8 cellular contexts compared by ENCODE assay signal in genomic region chr7:149284850-149285580, GRCh38. TPM values are rescaled to one million over a fixed set of nuclear protein-coding genes. Genes with fewer than 3 reads are reported as not detected.
DNase-seq lines count a peak whose midpoint lies in the region; ATAC-seq, FAIRE-seq and TF ChIP-seq lines count a peak whose summit lies in the region.

No MANE protein-coding gene starts in this region.

- BruUV-seq in Panc1 (replicated peaks; lab: Mats Ljungman, UMichigan) = no TSS peak

- no peaks in the 10 kb centered on the region for H3K9me3 ChIP-seq in Panc1 (ENCODE audit: control insufficient read depth, insufficient read depth, low read depth, low read length)

- peak; percentile 83 for DNase-seq in Caki2 (ENCODE audit: low read depth)
- DNase-seq in HTR-8/SVneo (ENCODE audit: insufficient read length, low spot score) = peak; percentile 96
- DNase-seq in Panc1 (ENCODE audit: low read depth, low spot score) = peak; percentile 75
- peak; percentile 98 for DNase-seq in activated T-helper 2 cell treated with anti-CD3 and anti-CD28 coated beads, Interferon-gamma antibody, Interleukin-2, Interleukin-4, amounts not matched to agents 10 μg/mL and 5 μg/mL and 100 μg/mL, durations not matched to agents 14 hours and 24 hours and 36 hours (ENCODE audit: low spot score)
- DNase-seq in fibroblast of peridontal ligament (ENCODE audit: extremely low read depth) = peak; percentile 71
- DNase-seq in natural killer cell treated with Interleukin-12 subunit alpha and Interleukin-12 subunit beta and Interleukin-15 and Interleukin-18, amount 100 ng/mL, for 72 hours (ENCODE audit: low spot score) = peak; percentile 96
- DNase-seq in stimulated activated naive CD4-positive, alpha-beta T cell treated with Interleukin-2 at 50 U/mL for 16 hours (lab: John Stamatoyannopoulos, UW) = peak; percentile 98

- H3K4me3 ChIP-seq in Panc1 (ENCODE audit: low read depth in 2 of 2, low read length in 2 of 2) = peak overlapping the region; percentile 77 to 80

- ATAC-seq in GM21360 (IDR thresholded peaks at IDR 0.05; ENCODE audit: unreplicated experiment) = peak; percentile 95
- peak; percentile 96 for ATAC-seq in Panc1
- ATAC-seq in natural killer cell treated with Interleukin-12 subunit alpha and Interleukin-12 subunit beta and Interleukin-15 and Interleukin-18, amount 100 ng/mL, for 72 hours = peak; percentile 98 to 99

- peak overlapping the region; percentile 85 for H3K4me3 Mint-ChIP-seq in activated T-helper 2 cell treated with anti-CD3 and anti-CD28 coated beads, Interferon-gamma antibody, Interleukin-2, Interleukin-4, amounts not matched to agents 10 μg/mL and 5 μg/mL and 100 μg/mL, durations not matched to agents 14 hours and 24 hours and 36 hours (ENCODE audit: low read depth)
- H3K4me3 Mint-ChIP-seq in natural killer cell treated with Interleukin-12 subunit alpha and Interleukin-12 subunit beta and Interleukin-15 and Interleukin-18, amount 100 ng/mL, for 72 hours = peak overlapping the region; percentile 93

- H3K9me3 Mint-ChIP-seq in activated T-helper 2 cell treated with anti-CD3 and anti-CD28 coated beads, Interferon-gamma antibody, Interleukin-2, Interleukin-4, amounts not matched to agents 10 μg/mL and 5 μg/mL and 100 μg/mL, durations not matched to agents 14 hours and 24 hours and 36 hours = no peaks in the 10 kb centered on the region
- H3K9me3 Mint-ChIP-seq in natural killer cell treated with Interleukin-12 subunit alpha and Interleukin-12 subunit beta and Interleukin-15 and Interleukin-18, amount 100 ng/mL, for 72 hours = no peaks in the 10 kb centered on the region

- CTCF ChIA-PET in Panc1 (lab: Charles Lee) = interaction anchor here (1.2 kb wide), 1 partner anchor 23 kb away, joined by 5 read pairs; the partner anchor contains the start of gene ZNF783

- in situ Hi-C loops in Caki2 (cut with HindIII; ENCODE audit: low pct_unique_long_range_greater_than_20kb, low sequenced_read_pairs) = no loop called here
- in situ Hi-C loops in Panc1 (cut with HindIII; ENCODE audit: low pct_unique_long_range_greater_than_20kb, low sequenced_read_pairs) = no loop called here

- peaks cover 24% of the 10 kb centered on the region for H3K4me1 Mint-ChIP-seq in activated T-helper 2 cell treated with anti-CD3 and anti-CD28 coated beads, Interferon-gamma antibody, Interleukin-2, Interleukin-4, amounts not matched to agents 10 μg/mL and 5 μg/mL and 100 μg/mL, durations not matched to agents 14 hours and 24 hours and 36 hours (ENCODE audit: low read depth)
- H3K4me1 Mint-ChIP-seq in natural killer cell treated with Interleukin-12 subunit alpha and Interleukin-12 subunit beta and Interleukin-15 and Interleukin-18, amount 100 ng/mL, for 72 hours (ENCODE audit: low read depth in 2 of 2) = peaks cover 27 to 28% of the 10 kb centered on the region in 2 donors

- peak overlapping the region; percentile 77 for H3K27ac ChIP-seq in Panc1 (ENCODE audit: low read length)

- H3K27ac Mint-ChIP-seq in activated T-helper 2 cell treated with anti-CD3 and anti-CD28 coated beads, Interferon-gamma antibody, Interleukin-2, Interleukin-4, amounts not matched to agents 10 μg/mL and 5 μg/mL and 100 μg/mL, durations not matched to agents 14 hours and 24 hours and 36 hours = no peak overlapping the region
- H3K27ac Mint-ChIP-seq in natural killer cell treated with Interleukin-12 subunit alpha and Interleukin-12 subunit beta and Interleukin-15 and Interleukin-18, amount 100 ng/mL, for 72 hours = peak overlapping the region; percentile 46 to 71

- peak; percentile 26 for FAIRE-seq in HTR-8/SVneo (lab: Jason Lieb, UNC)

- H3K36me3 Mint-ChIP-seq in activated T-helper 2 cell treated with anti-CD3 and anti-CD28 coated beads, Interferon-gamma antibody, Interleukin-2, Interleukin-4, amounts not matched to agents 10 μg/mL and 5 μg/mL and 100 μg/mL, durations not matched to agents 14 hours and 24 hours and 36 hours (ENCODE audit: low read depth) = peaks cover 11% of the 10 kb centered on the region
- no peaks in the 10 kb centered on the region for H3K36me3 Mint-ChIP-seq in natural killer cell treated with Interleukin-12 subunit alpha and Interleukin-12 subunit beta and Interleukin-15 and Interleukin-18, amount 100 ng/mL, for 72 hours

- TF ChIP-seq CTCF in Panc1 (IDR thresholded peaks at IDR 0.05) = no peak; the same call in 1 of the 2 replicates

- intact Hi-C loops in Panc1 (cut with micrococcal nuclease; ENCODE audit: unreplicated experiment) = no loop called here
- intact Hi-C loops in activated T-helper 2 cell treated with anti-CD3 and anti-CD28 coated beads, Interferon-gamma antibody, Interleukin-2, Interleukin-4, amounts not matched to agents 10 μg/mL and 5 μg/mL and 100 μg/mL, durations not matched to agents 14 hours and 24 hours and 36 hours (cut with micrococcal nuclease) = loop anchor here (1.0 kb wide), 1 partner anchor 23 kb away; the partner anchor contains the start of gene ZNF783

- peaks cover 3% of the 10 kb centered on the region; the same call in 1 of the 2 replicates for H3K4me1 ChIP-seq in Panc1 (ENCODE audit: control insufficient read depth, insufficient read depth, low read length)

- H3K27me3 Mint-ChIP-seq in activated T-helper 2 cell treated with anti-CD3 and anti-CD28 coated beads, Interferon-gamma antibody, Interleukin-2, Interleukin-4, amounts not matched to agents 10 μg/mL and 5 μg/mL and 100 μg/mL, durations not matched to agents 14 hours and 24 hours and 36 hours (ENCODE audit: low read depth) = no peaks in the 10 kb centered on the region
- H3K27me3 Mint-ChIP-seq in natural killer cell treated with Interleukin-12 subunit alpha and Interleukin-12 subunit beta and Interleukin-15 and Interleukin-18, amount 100 ng/mL, for 72 hours = no peaks in the 10 kb centered on the region

- POLR2A ChIA-PET in Panc1 (lab: Charles Lee) = interaction anchor here (0.6 kb wide), 3 partner anchors 26 to 145 kb away, joined by 3 to 9 read pairs (median 9); no protein-coding TSS in a partner anchor

- H3K27me3 ChIP-seq in Panc1 (ENCODE audit: control insufficient read depth, insufficient read depth, low read length) = no peaks in the 10 kb centered on the region

- H3K36me3 ChIP-seq in Panc1 (ENCODE audit: control insufficient read depth, insufficient read depth, low read length) = no peaks in the 10 kb centered on the region; the same call in 1 of the 2 replicates

RNA-seq across cellular contexts. Expression of gene ZNF783, which starts 23.0 kb away (rescaled TPM):
- total RNA-seq in Caki2 (2014; rRNA removed; shearing (Covaris generic); ENCODE audit: low replicate concordance) = 2.3 and 5.2 TPM in 2 replicates
- total RNA-seq in Panc1 (2021; ENCODE audit: unreplicated experiment) = 16.6 TPM
- 13.6 TPM for polyA plus RNA-seq in Panc1 (2012; ENCODE audit: insufficient read length)
- total RNA-seq in activated T-helper 2 cell treated with anti-CD3 and anti-CD28 coated beads, Interferon-gamma antibody, Interleukin-2, Interleukin-4, amounts not matched to agents 10 μg/mL and 5 μg/mL and 100 μg/mL, durations not matched to agents 14 hours and 24 hours and 36 hours = 25.0 and 26.8 TPM in 2 replicates
- 10 to 100 TPM; 14.0 to 27.9 TPM for total RNA-seq in natural killer cell treated with Interleukin-12 subunit alpha and Interleukin-12 subunit beta and Interleukin-15 and Interleukin-18, amount 100 ng/mL, for 72 hours

RNA-seq across cellular contexts. Expression of gene ZNF212, which starts 45.6 kb away (rescaled TPM):
- 11.6 and 15.8 TPM in 2 replicates for total RNA-seq in Caki2 (2014; rRNA removed; shearing (Covaris generic); ENCODE audit: low replicate concordance)
- 11.3 TPM for total RNA-seq in Panc1 (2021; ENCODE audit: unreplicated experiment)
- 9.0 TPM for polyA plus RNA-seq in Panc1 (2012; ENCODE audit: insufficient read length)
- total RNA-seq in activated T-helper 2 cell treated with anti-CD3 and anti-CD28 coated beads, Interferon-gamma antibody, Interleukin-2, Interleukin-4, amounts not matched to agents 10 μg/mL and 5 μg/mL and 100 μg/mL, durations not matched to agents 14 hours and 24 hours and 36 hours = 18.4 and 20.1 TPM in 2 replicates
- total RNA-seq in natural killer cell treated with Interleukin-12 subunit alpha and Interleukin-12 subunit beta and Interleukin-15 and Interleukin-18, amount 100 ng/mL, for 72 hours = 10 to 100 TPM; 11.5 to 19.9 TPM

Comparison
In these comparisons a context has a peak if more than half of its experiments do, and no peak if none do; other contexts are left out.
1. Peak in every context shown above with its lines: DNase-seq, ATAC-seq, H3K4me3 ChIP-seq and H3K27ac ChIP-seq.